In the genomic region with DNA sequence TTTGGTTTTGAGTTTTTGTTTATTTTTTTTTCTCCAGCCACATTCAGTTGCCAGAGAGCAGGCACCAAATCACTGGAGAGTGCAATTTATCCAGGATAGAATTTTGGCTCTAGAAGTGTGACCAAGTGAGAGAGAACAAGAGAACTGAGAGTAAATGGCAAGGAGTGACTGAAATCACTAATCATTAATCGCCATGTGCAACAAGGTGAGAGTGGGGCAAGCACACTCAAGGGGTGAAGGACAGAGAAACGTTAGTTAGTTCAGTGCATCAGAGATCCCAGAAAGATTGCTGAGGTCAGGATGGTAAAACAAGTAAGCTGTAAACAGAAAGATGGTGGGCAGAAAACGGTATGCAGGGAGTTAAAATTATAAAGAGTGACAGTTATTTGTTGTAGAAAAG, we compare ENCODE assay signal across 40 cellular contexts. TPM values are rescaled to one million over a fixed set of nuclear protein-coding genes. Genes with fewer than 3 reads are reported as not detected.
"Had no signal": no experiment of that assay in that cellular context is flagged by ENCODE, and none has a peak within 500 bp of the region (broad histone marks: within the 10 kb centered on the region; RNA-seq: fewer than 3 reads in every experiment).

No MANE protein-coding gene starts in this region.

- H3K36me3 ChIP-seq: ascending aorta, cardiac muscle cell had no signal

- H3K4me1 ChIP-seq: ascending aorta had no signal

- ATAC-seq: activated CD8-positive, alpha-beta memory T cell treated with anti-CD3 and anti-CD28 coated beads, Interleukin-2, amount 10 ng/mL, durations not matched to agents 7 days and 5 days; activated CD8-positive, alpha-beta T cell treated with anti-CD3 and anti-CD28 coated beads for 36 hours; activated naive CD8-positive, alpha-beta T cell treated with anti-CD3 and anti-CD28 coated beads, Interleukin-2, amount 50 U/mL, for 24 hours had no signal

- H3K4me3 ChIP-seq: ascending aorta, cardiac muscle cell had no signal

- H3K27me3 ChIP-seq: ascending aorta, cardiac muscle cell had no signal

- H3K9me3 Mint-ChIP-seq: activated B cell treated with CpG ODN at 0.5 μM for 24 hours; activated CD4-positive, alpha-beta memory T cell treated with anti-CD3 and anti-CD28 coated beads for 36 hours; activated CD4-positive, alpha-beta T cell treated with anti-CD3 and anti-CD28 coated beads, Interleukin-2, amount 10 ng/mL, durations not matched to agents 24 days and 14 days; activated CD8-positive, alpha-beta T cell treated with anti-CD3 and anti-CD28 coated beads for 36 hours; activated naive CD4-positive, alpha-beta T cell treated with anti-CD3 and anti-CD28 coated beads, Interleukin-2, amount 10 ng/mL, durations not matched to agents 7 days and 5 days; activated naive CD4-positive, alpha-beta T cell treated with anti-CD3 and anti-CD28 coated beads, Interleukin-2, amount 50 U/mL, for 24 hours; activated naive CD8-positive, alpha-beta T cell treated with anti-CD3 and anti-CD28 coated beads, Interleukin-2, amount 10 ng/mL, durations not matched to agents 7 days and 5 days; activated naive CD8-positive, alpha-beta T cell treated with anti-CD3 and anti-CD28 coated beads, Interleukin-2, amount 50 U/mL, for 24 hours; activated T-cell treated with anti-CD3 and anti-CD28 coated beads, Interleukin-2, amount 50 U/mL, for 24 hours; activated T-helper 2 cell treated with anti-CD3 and anti-CD28 coated beads, Interferon-gamma antibody, Interleukin-2, Interleukin-4, amounts not matched to agents 10 μg/mL and 5 μg/mL and 100 μg/mL, durations not matched to agents 14 hours and 24 hours and 36 hours; central memory CD8-positive, alpha-beta T cell; T-helper 1 cell treated with Interleukin-12 subunit alpha and Interleukin-12 subunit beta and Interleukin-4 antibody, amounts not matched to agents 30 μg/mL and 1 μg/mL, for 36 hours; T-helper 2 cell treated with Interferon-gamma antibody and Interleukin-4, amounts not matched to agents 5 μg/mL and 100 μg/mL, for 36 hours had no signal

- H3K27ac Mint-ChIP-seq: activated B cell treated with CpG ODN at 0.5 μM for 24 hours; activated CD4-positive, alpha-beta memory T cell treated with anti-CD3 and anti-CD28 coated beads for 36 hours; activated CD4-positive, alpha-beta T cell treated with anti-CD3 and anti-CD28 coated beads, Interleukin-2, amount 10 ng/mL, durations not matched to agents 24 days and 14 days; activated CD8-positive, alpha-beta memory T cell treated with anti-CD3 and anti-CD28 coated beads, Interleukin-2, amount 10 ng/mL, durations not matched to agents 7 days and 5 days; activated CD8-positive, alpha-beta T cell treated with anti-CD3 and anti-CD28 coated beads for 36 hours; activated naive CD4-positive, alpha-beta T cell treated with anti-CD3 and anti-CD28 coated beads, Interleukin-2, amount 10 ng/mL, durations not matched to agents 7 days and 5 days; activated naive CD4-positive, alpha-beta T cell treated with anti-CD3 and anti-CD28 coated beads, Interleukin-2, amount 50 U/mL, for 24 hours; activated naive CD8-positive, alpha-beta T cell; activated naive CD8-positive, alpha-beta T cell treated with anti-CD3 and anti-CD28 coated beads, Interleukin-2, amount 10 ng/mL, durations not matched to agents 7 days and 5 days; activated naive CD8-positive, alpha-beta T cell treated with anti-CD3 and anti-CD28 coated beads, Interleukin-2, amount 50 U/mL, for 24 hours; activated T-cell treated with anti-CD3 and anti-CD28 coated beads, Interleukin-2, amount 50 U/mL, for 24 hours; activated T-helper 2 cell treated with anti-CD3 and anti-CD28 coated beads, Interferon-gamma antibody, Interleukin-2, Interleukin-4, amounts not matched to agents 10 μg/mL and 5 μg/mL and 100 μg/mL, durations not matched to agents 14 hours and 24 hours and 36 hours; T-helper 1 cell treated with Interleukin-12 subunit alpha and Interleukin-12 subunit beta and Interleukin-4 antibody, amounts not matched to agents 30 μg/mL and 1 μg/mL, for 36 hours; T-helper 2 cell treated with Interferon-gamma antibody and Interleukin-4, amounts not matched to agents 5 μg/mL and 100 μg/mL, for 36 hours had no signal

- H3K4me3 Mint-ChIP-seq: activated B cell treated with CpG ODN at 0.5 μM for 24 hours; activated CD4-positive, alpha-beta memory T cell treated with anti-CD3 and anti-CD28 coated beads for 36 hours; activated CD4-positive, alpha-beta T cell treated with anti-CD3 and anti-CD28 coated beads, Interleukin-2, amount 10 ng/mL, durations not matched to agents 24 days and 14 days; activated CD8-positive, alpha-beta memory T cell treated with anti-CD3 and anti-CD28 coated beads, Interleukin-2, amount 10 ng/mL, durations not matched to agents 7 days and 5 days; activated CD8-positive, alpha-beta T cell treated with anti-CD3 and anti-CD28 coated beads for 36 hours; activated naive CD4-positive, alpha-beta T cell treated with anti-CD3 and anti-CD28 coated beads, Interleukin-2, amount 10 ng/mL, durations not matched to agents 7 days and 5 days; activated naive CD4-positive, alpha-beta T cell treated with anti-CD3 and anti-CD28 coated beads, Interleukin-2, amount 50 U/mL, for 24 hours; activated naive CD8-positive, alpha-beta T cell; activated naive CD8-positive, alpha-beta T cell treated with anti-CD3 and anti-CD28 coated beads, Interleukin-2, amount 10 ng/mL, durations not matched to agents 7 days and 5 days; activated naive CD8-positive, alpha-beta T cell treated with anti-CD3 and anti-CD28 coated beads, Interleukin-2, amount 50 U/mL, for 24 hours; activated T-cell treated with anti-CD3 and anti-CD28 coated beads, Interleukin-2, amount 50 U/mL, for 24 hours; brain; central memory CD8-positive, alpha-beta T cell; T-helper 1 cell treated with Interleukin-12 subunit alpha and Interleukin-12 subunit beta and Interleukin-4 antibody, amounts not matched to agents 30 μg/mL and 1 μg/mL, for 36 hours; T-helper 2 cell treated with Interferon-gamma antibody and Interleukin-4, amounts not matched to agents 5 μg/mL and 100 μg/mL, for 36 hours had no signal

- DNase-seq: activated B cell treated with CpG ODN at 0.5 μM for 24 hours; activated CD4-positive, alpha-beta memory T cell treated with anti-CD3 and anti-CD28 coated beads for 36 hours; activated CD4-positive, alpha-beta T cell treated with anti-CD3 and anti-CD28 coated beads for 4 hours; activated CD4-positive, alpha-beta T cell treated with anti-CD3 and anti-CD28 coated beads, Interleukin-2, amount 10 ng/mL, durations not matched to agents 24 days and 14 days; activated CD4-positive, alpha-beta T cell treated with anti-CD3 and anti-CD28 coated beads, Interleukin-2, amount 50 U/mL, for 1 hour; activated CD4-positive, alpha-beta T cell treated with anti-CD3 and anti-CD28 coated beads, Interleukin-2, amount 50 U/mL, for 4 hours; activated CD4-positive, CD25-positive, alpha-beta regulatory T cell treated with anti-CD3 and anti-CD28 coated beads, Interleukin-2, amount 50 U/mL, for 72 hours; activated CD8-positive, alpha-beta memory T cell treated with anti-CD3 and anti-CD28 coated beads for 24 hours; activated CD8-positive, alpha-beta memory T cell treated with anti-CD3 and anti-CD28 coated beads, Interleukin-2, amount 10 ng/mL, durations not matched to agents 7 days and 5 days; activated CD8-positive, alpha-beta memory T cell treated with anti-CD3 and anti-CD28 coated beads, Interleukin-2, amount 50 U/mL, for 48 hours; activated CD8-positive, alpha-beta T cell treated with anti-CD3 and anti-CD28 coated beads for 36 hours; activated effector memory CD4-positive, alpha-beta T cell treated with Interleukin-2 at 50 U/mL for 16 hours; activated gamma-delta T cell; activated naive CD4-positive, alpha-beta T cell treated with anti-CD3 and anti-CD28 coated beads, Interleukin-2, amount 10 ng/mL, durations not matched to agents 7 days and 5 days; activated naive CD4-positive, alpha-beta T cell treated with Interleukin-2 at 50 U/mL for 16 hours; activated naive CD8-positive, alpha-beta T cell treated with anti-CD3 and anti-CD28 coated beads, Interleukin-2, amount 10 ng/mL, durations not matched to agents 7 days and 5 days; activated naive CD8-positive, alpha-beta T cell treated with anti-CD3 and anti-CD28 coated beads, Interleukin-2, amount 50 U/mL, for 24 hours; activated T-cell treated with anti-CD3 and anti-CD28 coated beads, Interleukin-2, amount 50 U/mL, for 24 hours; activated T-cell treated with anti-CD3 and anti-CD28 coated beads, Interleukin-2, amount 50 U/mL, for 48 hours; amygdala; anterior cingulate cortex; caudate nucleus; cerebellar nuclear complex; T-helper 1 cell; T-helper 2 cell; T-helper 9 cell had no signal

- H3K27me3 Mint-ChIP-seq: activated B cell treated with CpG ODN at 0.5 μM for 24 hours; activated CD4-positive, alpha-beta memory T cell treated with anti-CD3 and anti-CD28 coated beads for 36 hours; activated CD4-positive, alpha-beta T cell treated with anti-CD3 and anti-CD28 coated beads, Interleukin-2, amount 10 ng/mL, durations not matched to agents 24 days and 14 days; activated CD8-positive, alpha-beta memory T cell treated with anti-CD3 and anti-CD28 coated beads, Interleukin-2, amount 10 ng/mL, durations not matched to agents 7 days and 5 days; activated naive CD4-positive, alpha-beta T cell treated with anti-CD3 and anti-CD28 coated beads, Interleukin-2, amount 10 ng/mL, durations not matched to agents 7 days and 5 days; central memory CD8-positive, alpha-beta T cell had no signal

- H3K4me1 Mint-ChIP-seq: activated B cell treated with CpG ODN at 0.5 μM for 24 hours; activated CD4-positive, alpha-beta T cell treated with anti-CD3 and anti-CD28 coated beads, Interleukin-2, amount 10 ng/mL, durations not matched to agents 24 days and 14 days; activated CD8-positive, alpha-beta memory T cell treated with anti-CD3 and anti-CD28 coated beads, Interleukin-2, amount 10 ng/mL, durations not matched to agents 7 days and 5 days; activated naive CD4-positive, alpha-beta T cell treated with anti-CD3 and anti-CD28 coated beads, Interleukin-2, amount 10 ng/mL, durations not matched to agents 7 days and 5 days; activated naive CD4-positive, alpha-beta T cell treated with anti-CD3 and anti-CD28 coated beads, Interleukin-2, amount 50 U/mL, for 24 hours; activated naive CD8-positive, alpha-beta T cell treated with anti-CD3 and anti-CD28 coated beads, Interleukin-2, amount 10 ng/mL, durations not matched to agents 7 days and 5 days; activated naive CD8-positive, alpha-beta T cell treated with anti-CD3 and anti-CD28 coated beads, Interleukin-2, amount 50 U/mL, for 24 hours; brain; central memory CD8-positive, alpha-beta T cell had no signal

- H3K27ac ChIP-seq: ascending aorta, cardiac muscle cell, VCaP had no signal

- FAIRE-seq: bronchial epithelial cell, TTC549 had no signal

- H3K9me3 ChIP-seq: ascending aorta had no signal

- H3K36me3 Mint-ChIP-seq: activated CD4-positive, alpha-beta memory T cell treated with anti-CD3 and anti-CD28 coated beads for 36 hours; activated CD8-positive, alpha-beta memory T cell treated with anti-CD3 and anti-CD28 coated beads, Interleukin-2, amount 10 ng/mL, durations not matched to agents 7 days and 5 days; activated naive CD4-positive, alpha-beta T cell treated with anti-CD3 and anti-CD28 coated beads, Interleukin-2, amount 10 ng/mL, durations not matched to agents 7 days and 5 days; activated naive CD4-positive, alpha-beta T cell treated with anti-CD3 and anti-CD28 coated beads, Interleukin-2, amount 50 U/mL, for 24 hours; activated naive CD8-positive, alpha-beta T cell; activated naive CD8-positive, alpha-beta T cell treated with anti-CD3 and anti-CD28 coated beads, Interleukin-2, amount 10 ng/mL, durations not matched to agents 7 days and 5 days; brain had no signal

RNA-seq across cellular contexts. Expression of gene ASIC5, which starts 17.8 kb away (rescaled TPM):
- total RNA-seq: activated B cell treated with CpG ODN at 0.5 μM for 24 hours; activated CD4-positive, alpha-beta memory T cell treated with anti-CD3 and anti-CD28 coated beads for 36 hours; activated CD4-positive, alpha-beta T cell treated with anti-CD3 and anti-CD28 coated beads, Interleukin-2, amount 10 ng/mL, durations not matched to agents 24 days and 14 days; activated CD8-positive, alpha-beta memory T cell treated with anti-CD3 and anti-CD28 coated beads, Interleukin-2, amount 10 ng/mL, durations not matched to agents 7 days and 5 days; activated CD8-positive, alpha-beta T cell treated with anti-CD3 and anti-CD28 coated beads for 36 hours; activated naive CD8-positive, alpha-beta T cell treated with anti-CD3 and anti-CD28 coated beads, Interleukin-2, amount 10 ng/mL, durations not matched to agents 7 days and 5 days; activated T-helper 2 cell treated with anti-CD3 and anti-CD28 coated beads, Interferon-gamma antibody, Interleukin-2, Interleukin-4, amounts not matched to agents 10 μg/mL and 5 μg/mL and 100 μg/mL, durations not matched to agents 14 hours and 24 hours and 36 hours; ascending aorta; bronchial epithelial cell; cardiac muscle cell; chondrocyte had no signal
- polyA plus RNA-seq: adipose tissue, cardiac muscle cell had no signal

RNA-seq across cellular contexts. Expression of gene TDO2, which starts 19.6 kb away (rescaled TPM):
- total RNA-seq: activated B cell treated with CpG ODN at 0.5 μM for 24 hours; activated CD4-positive, alpha-beta memory T cell treated with anti-CD3 and anti-CD28 coated beads for 36 hours; activated CD4-positive, alpha-beta T cell treated with anti-CD3 and anti-CD28 coated beads, Interleukin-2, amount 10 ng/mL, durations not matched to agents 24 days and 14 days; activated CD8-positive, alpha-beta memory T cell treated with anti-CD3 and anti-CD28 coated beads, Interleukin-2, amount 10 ng/mL, durations not matched to agents 7 days and 5 days; activated CD8-positive, alpha-beta T cell treated with anti-CD3 and anti-CD28 coated beads for 36 hours; activated naive CD8-positive, alpha-beta T cell treated with anti-CD3 and anti-CD28 coated beads, Interleukin-2, amount 10 ng/mL, durations not matched to agents 7 days and 5 days; activated T-helper 2 cell treated with anti-CD3 and anti-CD28 coated beads, Interferon-gamma antibody, Interleukin-2, Interleukin-4, amounts not matched to agents 10 μg/mL and 5 μg/mL and 100 μg/mL, durations not matched to agents 14 hours and 24 hours and 36 hours; bronchial epithelial cell; chondrocyte had no signal
